In the genomic region with DNA sequence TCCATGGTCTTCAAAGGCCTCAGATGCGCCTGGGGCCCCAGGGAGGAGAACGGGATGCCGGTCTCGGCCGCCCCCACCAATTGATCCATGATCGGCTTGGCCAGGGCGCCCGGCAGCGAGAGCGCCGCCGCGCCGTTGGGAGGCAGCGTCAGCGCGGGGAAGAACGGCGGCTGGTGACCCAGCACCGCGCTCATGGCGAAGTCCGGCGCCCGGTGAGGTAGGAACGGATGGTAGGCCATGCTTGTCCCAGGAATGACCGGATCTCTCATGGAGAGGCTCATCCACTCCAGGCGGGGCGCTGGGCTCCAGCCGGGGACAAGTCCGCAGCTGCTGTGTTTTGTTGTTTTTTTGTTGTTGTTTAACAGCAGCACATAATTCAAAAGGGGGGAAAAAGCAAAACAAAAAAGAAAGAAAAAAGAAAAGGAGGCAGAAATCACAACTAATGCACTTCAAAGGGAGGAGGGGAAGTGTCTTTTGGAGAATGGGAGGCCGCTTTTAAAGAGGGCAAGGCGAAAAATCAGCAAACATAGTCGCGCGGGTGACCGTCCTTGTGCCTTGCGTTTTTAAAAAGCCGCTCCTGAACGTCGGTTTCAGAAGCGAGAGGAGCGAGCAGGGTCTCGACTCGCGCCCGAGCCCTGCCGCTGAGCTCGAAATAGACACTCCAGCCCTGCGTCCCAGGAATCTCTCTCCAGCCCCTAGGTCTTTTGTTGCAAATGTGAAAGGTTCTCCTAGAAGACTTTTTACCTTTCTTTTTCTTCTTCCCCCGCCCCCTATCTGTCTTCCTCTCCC, we compare ENCODE assay signal across 8 cellular contexts. TPM values are rescaled to one million over a fixed set of nuclear protein-coding genes. Genes with fewer than 3 reads are reported as not detected.
DNase-seq lines count a peak whose midpoint lies in the region; ATAC-seq and TF ChIP-seq lines count a peak whose summit lies in the region.

No MANE protein-coding gene starts in this region.

- BruUV-seq in A673 (replicated peaks; lab: Mats Ljungman, UMichigan) = TSS peak; percentile 64

- H3K9ac ChIP-seq in liver (ENCODE audit: low read depth in 1 of 2, low read length in 2 of 2) = peak overlapping the region; percentile 92 to 97

- peak; percentile 23 for DNase-seq in A673 (ENCODE audit: low spot score)
- DNase-seq in breast epithelium (ENCODE audit: low spot score in 2 of 2) = no peak
- no peak for DNase-seq in tibial nerve (ENCODE audit: low spot score in 2 of 2)
- no peak for DNase-seq in DMS114 treated with DMSO at 0.1 percent for 48 hours (lab: John Stamatoyannopoulos, UW; ENCODE audit: unreplicated experiment)

- peak overlapping the region; percentile 56 for H3K27ac ChIP-seq in A673 (ENCODE audit: low read depth, low read length, poor library complexity, severe bottlenecking)
- H3K27ac ChIP-seq in breast epithelium = peak overlapping the region; percentile 93 to 96
- peak overlapping the region; percentile 93 to 95 for H3K27ac ChIP-seq in liver (ENCODE audit: low read depth in 1 of 2, low read length in 2 of 2)
- H3K27ac ChIP-seq in tibial nerve = peak overlapping the region; percentile 53 to 94 (median 79)

- POLR2A ChIA-PET in A673 (lab: Charles Lee; ENCODE audit: low non-redundant PET) = interaction anchor here (0.5 to 0.7 kb wide), 2 partner anchors 13 to 624 kb away, joined by 3 to 8 read pairs; no protein-coding TSS in a partner anchor

- peak overlapping the region; percentile 67 for H3K4me3 ChIP-seq in A673 (ENCODE audit: low read depth, low read length, poor library complexity, severe bottlenecking)
- peak overlapping the region; percentile 63 to 84 (median 73) for H3K4me3 ChIP-seq in breast epithelium
- peak overlapping the region; percentile 63 to 83 (median 79) for H3K4me3 ChIP-seq in liver (ENCODE audit: low read depth in 1 of 3, low read length in 3 of 3)
- peak overlapping the region; percentile 43 to 62 (median 50) for H3K4me3 ChIP-seq in tibial nerve

- H3K4me1 Mint-ChIP-seq in IgD-negative memory B cell = peaks cover 0 to 12% (median 6%) of the 10 kb centered on the region in 3 donors

- H3K4me1 ChIP-seq in A673 (ENCODE audit: insufficient read depth, low read length, poor library complexity, severe bottlenecking) (no peaks in the 10 kb centered on the region), breast epithelium (no peaks in the 10 kb centered on the region), liver (ENCODE audit: control insufficient read depth in 4 of 4, insufficient read depth in 4 of 4, low read length in 3 of 4) (peaks cover 2 to 23% (median 8%) of the 10 kb centered on the region in 4 donors), tibial nerve (peaks cover 0 to 46% (median 2%) of the 10 kb centered on the region in 4 donors)

- intact Hi-C loops in A673 (cut with micrococcal nuclease; ENCODE audit: unreplicated experiment) (no loop called here), breast epithelium (cut with DNase I; ENCODE audit: low total_unique reads) (loop anchor here (1.0 kb wide), 1 partner anchor 14 kb away; no protein-coding TSS in a partner anchor)

- H3K36me3 Mint-ChIP-seq in IgD-negative memory B cell = peaks cover 5% of the 10 kb centered on the region

- no peaks in the 10 kb centered on the region for H3K36me3 ChIP-seq in A673 (ENCODE audit: insufficient read depth, low read length, poor library complexity, severe bottlenecking)
- H3K36me3 ChIP-seq in breast epithelium = no peaks in the 10 kb centered on the region
- H3K36me3 ChIP-seq in liver (ENCODE audit: control insufficient read depth in 4 of 4, insufficient read depth in 3 of 4, low read depth in 1 of 4, low read length in 3 of 4) = peaks cover 0 to 4% (median 2%) of the 10 kb centered on the region in 4 donors
- H3K36me3 ChIP-seq in tibial nerve = peaks cover 0 to 3% (median 0%) of the 10 kb centered on the region in 3 donors

- WGBS in liver = 1% methylated on average over 51 of the region's 51 CpGs
- 1 to 2% methylated on average over 39 to 42 of the region's 51 CpGs for WGBS in tibial nerve, 2 donors

- no peak overlapping the region for H3K27ac Mint-ChIP-seq in IgD-negative memory B cell

- peak in 1 of 2 donors; percentile 17 for TF ChIP-seq RAD21 in liver (IDR thresholded peaks at IDR 0.05)

- H3K27me3 Mint-ChIP-seq in IgD-negative memory B cell = peaks cover 82% of the 10 kb centered on the region

- peaks cover 0 to 8% (median 0%) of the 10 kb centered on the region in 3 donors for H3K9me3 Mint-ChIP-seq in IgD-negative memory B cell

- no peak for TF ChIP-seq CTCF in A673 (conservative IDR thresholded peaks at IDR 0.05; ENCODE audit: low read depth, low read length)
- no peak for TF ChIP-seq CTCF in breast epithelium (IDR thresholded peaks at IDR 0.05)
- no peak for TF ChIP-seq CTCF in liver (IDR thresholded peaks at IDR 0.05; ENCODE audit: low read depth, low read length, missing input control)
- TF ChIP-seq CTCF in tibial nerve (IDR thresholded peaks at IDR 0.05) = no peak

- H3K4me3 Mint-ChIP-seq in IgD-negative memory B cell = peak overlapping the region in 3 of 4 donors; percentile 70 to 80 (median 76)

- CTCF ChIA-PET in A673 (lab: Charles Lee) = interaction anchor here (1.4 kb wide), 1 partner anchor 20 kb away, joined by 4 read pairs; no protein-coding TSS in a partner anchor

- H3K9me3 ChIP-seq in A673 (ENCODE audit: low read depth, low read length, poor library complexity, severe bottlenecking) = no peaks in the 10 kb centered on the region
- no peaks in the 10 kb centered on the region for H3K9me3 ChIP-seq in breast epithelium
- H3K9me3 ChIP-seq in liver (ENCODE audit: control insufficient read depth in 4 of 4, low read length in 3 of 4) = no peaks in the 10 kb centered on the region
- no peaks in the 10 kb centered on the region for H3K9me3 ChIP-seq in tibial nerve

- H3K27me3 ChIP-seq in A673 (replicated peaks; ENCODE audit: insufficient read depth, low read depth, low read length, poor library complexity) (peaks cover 31% of the 10 kb centered on the region), breast epithelium (peaks cover 0 to 8% of the 10 kb centered on the region in 2 donors), liver (ENCODE audit: control insufficient read depth in 4 of 4, insufficient read depth in 4 of 4, low read length in 3 of 4) (no peaks in the 10 kb centered on the region), tibial nerve (peaks cover 0 to 18% of the 10 kb centered on the region in 2 donors)

- ATAC-seq in GM18511 (IDR thresholded peaks at IDR 0.05; ENCODE audit: unreplicated experiment) = no peak
- no peak for ATAC-seq in HG03095 (IDR thresholded peaks at IDR 0.05; ENCODE audit: unreplicated experiment)

- TF ChIP-seq POLR2A in breast epithelium (IDR thresholded peaks at IDR 0.05) = no peak
- TF ChIP-seq POLR2A in tibial nerve (IDR thresholded peaks at IDR 0.05) = no peak

- no peak for TF ChIP-seq EP300 in tibial nerve (IDR thresholded peaks at IDR 0.05)

TF ChIP-seq in liver, 16 proteins besides CTCF, POLR2A, EP300 and RAD21 (continues in another document):
- no peak for TF ChIP-seq NR2F2 (IDR thresholded peaks at IDR 0.05)
- no peak for TF ChIP-seq FOXA1 (IDR thresholded peaks at IDR 0.05)
- no peak for TF ChIP-seq HNF4A (conservative IDR thresholded peaks at IDR 0.05)
- TF ChIP-seq, protein P1, sequence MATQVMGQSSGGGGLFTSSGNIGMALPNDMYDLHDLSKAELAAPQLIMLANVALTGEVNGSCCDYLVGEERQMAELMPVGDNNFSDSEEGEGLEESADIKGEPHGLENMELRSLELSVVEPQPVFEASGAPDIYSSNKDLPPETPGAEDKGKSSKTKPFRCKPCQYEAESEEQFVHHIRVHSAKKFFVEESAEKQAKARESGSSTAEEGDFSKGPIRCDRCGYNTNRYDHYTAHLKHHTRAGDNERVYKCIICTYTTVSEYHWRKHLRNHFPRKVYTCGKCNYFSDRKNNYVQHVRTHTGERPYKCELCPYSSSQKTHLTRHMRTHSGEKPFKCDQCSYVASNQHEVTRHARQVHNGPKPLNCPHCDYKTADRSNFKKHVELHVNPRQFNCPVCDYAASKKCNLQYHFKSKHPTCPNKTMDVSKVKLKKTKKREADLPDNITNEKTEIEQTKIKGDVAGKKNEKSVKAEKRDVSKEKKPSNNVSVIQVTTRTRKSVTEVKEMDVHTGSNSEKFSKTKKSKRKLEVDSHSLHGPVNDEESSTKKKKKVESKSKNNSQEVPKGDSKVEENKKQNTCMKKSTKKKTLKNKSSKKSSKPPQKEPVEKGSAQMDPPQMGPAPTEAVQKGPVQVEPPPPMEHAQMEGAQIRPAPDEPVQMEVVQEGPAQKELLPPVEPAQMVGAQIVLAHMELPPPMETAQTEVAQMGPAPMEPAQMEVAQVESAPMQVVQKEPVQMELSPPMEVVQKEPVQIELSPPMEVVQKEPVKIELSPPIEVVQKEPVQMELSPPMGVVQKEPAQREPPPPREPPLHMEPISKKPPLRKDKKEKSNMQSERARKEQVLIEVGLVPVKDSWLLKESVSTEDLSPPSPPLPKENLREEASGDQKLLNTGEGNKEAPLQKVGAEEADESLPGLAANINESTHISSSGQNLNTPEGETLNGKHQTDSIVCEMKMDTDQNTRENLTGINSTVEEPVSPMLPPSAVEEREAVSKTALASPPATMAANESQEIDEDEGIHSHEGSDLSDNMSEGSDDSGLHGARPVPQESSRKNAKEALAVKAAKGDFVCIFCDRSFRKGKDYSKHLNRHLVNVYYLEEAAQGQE (IDR thresholded peaks at IDR 0.05) = no peak
- TF ChIP-seq RXRA (IDR thresholded peaks at IDR 0.05) = no peak
- no peak for TF ChIP-seq HNF4G (IDR thresholded peaks at IDR 0.05)
- TF ChIP-seq, protein P2, sequence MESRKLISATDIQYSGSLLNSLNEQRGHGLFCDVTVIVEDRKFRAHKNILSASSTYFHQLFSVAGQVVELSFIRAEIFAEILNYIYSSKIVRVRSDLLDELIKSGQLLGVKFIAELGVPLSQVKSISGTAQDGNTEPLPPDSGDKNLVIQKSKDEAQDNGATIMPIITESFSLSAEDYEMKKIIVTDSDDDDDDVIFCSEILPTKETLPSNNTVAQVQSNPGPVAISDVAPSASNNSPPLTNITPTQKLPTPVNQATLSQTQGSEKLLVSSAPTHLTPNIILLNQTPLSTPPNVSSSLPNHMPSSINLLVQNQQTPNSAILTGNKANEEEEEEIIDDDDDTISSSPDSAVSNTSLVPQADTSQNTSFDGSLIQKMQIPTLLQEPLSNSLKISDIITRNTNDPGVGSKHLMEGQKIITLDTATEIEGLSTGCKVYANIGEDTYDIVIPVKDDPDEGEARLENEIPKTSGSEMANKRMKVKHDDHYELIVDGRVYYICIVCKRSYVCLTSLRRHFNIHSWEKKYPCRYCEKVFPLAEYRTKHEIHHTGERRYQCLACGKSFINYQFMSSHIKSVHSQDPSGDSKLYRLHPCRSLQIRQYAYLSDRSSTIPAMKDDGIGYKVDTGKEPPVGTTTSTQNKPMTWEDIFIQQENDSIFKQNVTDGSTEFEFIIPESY (IDR thresholded peaks at IDR 0.05) = no peak
- TF ChIP-seq, protein P3, sequence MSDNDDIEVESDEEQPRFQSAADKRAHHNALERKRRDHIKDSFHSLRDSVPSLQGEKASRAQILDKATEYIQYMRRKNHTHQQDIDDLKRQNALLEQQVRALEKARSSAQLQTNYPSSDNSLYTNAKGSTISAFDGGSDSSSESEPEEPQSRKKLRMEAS (IDR thresholded peaks at IDR 0.05) = no peak

RNA-seq across cellular contexts. Expression of a gene that starts 0.9 kb away (rescaled TPM):
- 1.0 and 1.4 TPM in 2 replicates for total RNA-seq in A673 (2021)
- polyA plus RNA-seq in IgD-negative memory B cell = not detected
- 100 to 1,000 TPM in 1 of 3 donors, 10 to 100 TPM in 2; 21.3 to 115 (median 78.3) TPM for total RNA-seq in breast epithelium
- total RNA-seq in liver = 10 to 100 TPM in 1 of 2 donors, 1 to 10 TPM in 1; 5.8 to 23.0 TPM
- 10 to 100 TPM; 12.2 to 26.8 TPM for polyA plus RNA-seq in liver
- 10 to 100 TPM; 11.1 to 13.5 (median 12.3) TPM for total RNA-seq in tibial nerve
